1 cellular context compared by ENCODE assay signal in genomic region chr1:145985502-145986439, GRCh38.
TF ChIP-seq lines count a peak whose summit lies in the region.

No MANE protein-coding gene starts in this region.

TF ChIP-seq in K562, 482 proteins besides CTCF, POLR2A, EP300 and RAD21 (continued from another document):
- TF ChIP-seq TOE1 (IDR thresholded peaks at IDR 0.05; ENCODE audit: borderline replicate concordance), result no peak
- no peak for TF ChIP-seq TOE1 (CRISPR knock-in tag; IDR thresholded peaks at IDR 0.05; ENCODE audit: borderline replicate concordance, low read depth)
- 0 out of 2 replicates have a peak, but pooled peaks have one; percentile 24 for TF ChIP-seq HBP1 (CRISPR knock-in tag; IDR thresholded peaks at IDR 0.05)
- TF ChIP-seq ZNF644 (tag; IDR thresholded peaks at IDR 0.05; ENCODE audit: low read depth), result peak; percentile 70; the same call in 1 of the 2 replicates
- no peak for TF ChIP-seq NONO (IDR thresholded peaks at IDR 0.05; ENCODE audit: low read depth in 2 of 2, low read length in 1 of 2)
- peak; percentile 76 for TF ChIP-seq ZNF589 (CRISPR knock-in tag; IDR thresholded peaks at IDR 0.05; ENCODE audit: low read depth)
- TF ChIP-seq SPI1 (IDR thresholded peaks at IDR 0.05; ENCODE audit: borderline replicate concordance, low read depth, low read length), result peak; percentile 70; the same call in 1 of the 2 replicates
- no peak for TF ChIP-seq GTF2B (IDR thresholded peaks at IDR 0.05; ENCODE audit: extremely low read depth, insufficient read length)
- 0 out of 4 replicates have a peak, but pooled peaks of 1 of the 2 experiments have one; percentile 44 for TF ChIP-seq TEAD1 (CRISPR knock-in tag; IDR thresholded peaks at IDR 0.05)
- 0 out of 2 replicates have a peak, but pooled peaks have one; percentile 56 for TF ChIP-seq ZBTB9 (CRISPR knock-in tag; IDR thresholded peaks at IDR 0.05)
- no peak for TF ChIP-seq PML (IDR thresholded peaks at IDR 0.05; ENCODE audit: low read length)
- peak; percentile 96 for TF ChIP-seq ZNF384 (IDR thresholded peaks at IDR 0.05; ENCODE audit: low read depth, low read length)
- TF ChIP-seq ZNF146 (CRISPR knock-in tag; IDR thresholded peaks at IDR 0.05; ENCODE audit: unreplicated experiment), result no peak
- peak; percentile 18; the same call in 1 of the 2 replicates for TF ChIP-seq MYC (IDR thresholded peaks at IDR 0.05; ENCODE audit: low read depth, low read length)
- no peak for TF ChIP-seq MYC (CRISPR knock-in tag; IDR thresholded peaks at IDR 0.05; ENCODE audit: borderline replicate concordance, low read depth)
- TF ChIP-seq EP400 (IDR thresholded peaks at IDR 0.05), result peak; percentile 22; the same call in 1 of the 2 replicates
- peak in 1 of 2 experiments; percentile 50; a peak in 1 of 4 replicates for TF ChIP-seq ZNF639 (CRISPR knock-in tag; conservative IDR thresholded peaks at IDR 0.05 in 1 of 2, IDR thresholded peaks at IDR 0.05 in 1 of 2)
- TF ChIP-seq TFAP4 (CRISPR knock-in tag; IDR thresholded peaks at IDR 0.05; ENCODE audit: borderline replicate concordance), result peak; percentile 45; the same call in 1 of the 2 replicates
- no peak for TF ChIP-seq POLR2G (IDR thresholded peaks at IDR 0.05; ENCODE audit: low read depth, low read length)
- peak; percentile 50; the same call in 1 of the 2 replicates for TF ChIP-seq GABPB1 (CRISPR knock-in tag; IDR thresholded peaks at IDR 0.05)
- TF ChIP-seq AFF4 (CRISPR knock-in tag; IDR thresholded peaks at IDR 0.05), result peak; percentile 72; the same call in 1 of the 2 replicates
- TF ChIP-seq FOXM1 (IDR thresholded peaks at IDR 0.05; ENCODE audit: low read depth), result no peak
- TF ChIP-seq FOXM1 (CRISPR knock-in tag; IDR thresholded peaks at IDR 0.05; ENCODE audit: low read depth), result no peak
- TF ChIP-seq MBD1 (CRISPR knock-in tag; IDR thresholded peaks at IDR 0.05), result no peak
- TF ChIP-seq PREB (CRISPR knock-in tag; IDR thresholded peaks at IDR 0.05), result no peak
- TF ChIP-seq GABPA (tag; conservative IDR thresholded peaks at IDR 0.05; ENCODE audit: low read depth), result peak; percentile 38; the same call in 1 of the 2 replicates
- TF ChIP-seq TARDBP (IDR thresholded peaks at IDR 0.05), result no peak
- TF ChIP-seq SMAD3 (CRISPR knock-in tag; conservative IDR thresholded peaks at IDR 0.05), result no peak
- 0 out of 2 replicates have a peak, but pooled peaks have one; percentile 23 for TF ChIP-seq L3MBTL2 (IDR thresholded peaks at IDR 0.05)
- TF ChIP-seq JUND (IDR thresholded peaks at IDR 0.05; ENCODE audit: borderline replicate concordance, low read depth, low read length), result peak; percentile 38
- 0 out of 3 replicates have a peak, but pooled peaks have one; percentile 47 for TF ChIP-seq JUND (tag; IDR thresholded peaks at IDR 0.05; ENCODE audit: borderline replicate concordance, low read depth, low read length)
- TF ChIP-seq DIDO1 (tag; IDR thresholded peaks at IDR 0.05; ENCODE audit: low read depth), result no peak
- TF ChIP-seq DNMT1 (IDR thresholded peaks at IDR 0.05), result no peak
- peak; percentile 47; the same call in 1 of the 2 replicates for TF ChIP-seq SMARCE1 (IDR thresholded peaks at IDR 0.05)
- peak; percentile 49 for TF ChIP-seq VEZF1 (CRISPR knock-in tag; IDR thresholded peaks at IDR 0.05)
